Comparison of ENCODE assay signal across 26 cellular contexts in genomic region chr15:39889601-39890000, GRCh38. TPM values are rescaled to one million over a fixed set of nuclear protein-coding genes. Genes with fewer than 3 reads are reported as not detected.
DNase-seq lines count a peak whose midpoint lies in the region; ATAC-seq, FAIRE-seq and TF ChIP-seq lines count a peak whose summit lies in the region.
"Had no signal": no experiment of that assay in that cellular context is flagged by ENCODE, and none has a peak within 500 bp of the region (broad histone marks: within the 10 kb centered on the region; RNA-seq: fewer than 3 reads in every experiment).

No MANE protein-coding gene starts in this region.

- DNase-seq in DMS53 (lab: John Stamatoyannopoulos, UW): peak; percentile 55
- no peak for DNase-seq in H9
- DNase-seq in PC-3: peak; percentile 29
- no peak for DNase-seq in NCI-H526 treated with DMSO at 0.1 percent for 48 hours (lab: John Stamatoyannopoulos, UW)
- DNase-seq in RCC 7860 (ENCODE audit: low spot score): no peak
- no peak for DNase-seq in NCI-H2171 (lab: John Stamatoyannopoulos, UW)
- no peak for DNase-seq in NCI-H146 (lab: John Stamatoyannopoulos, UW)
- DNase-seq: ACHN; BE2C; Calu3; CD8-positive, alpha-beta memory T cell; GDM1; HCEC 1CT; Kasumi-1; MG63; NCI-H1105 treated with DMSO at 0.1 percent for 48 hours; NCI-H2029 treated with DMSO at 0.1 percent for 48 hours; NCI-H2227 treated with DMSO at 0.1 percent for 48 hours; NCI-H69; SHP77 treated with DMSO at 0.1 percent for 48 hours; T-helper 1 cell had no signal

- peak overlapping the region; percentile 64 for H2BK120ac ChIP-seq in H9 (ENCODE audit: low read depth, low read length, poor library complexity, severe bottlenecking)

- H3K14ac ChIP-seq in H9 (ENCODE audit: insufficient read depth, low read length): no peak overlapping the region

- peaks cover 70 to 74% of the 10 kb centered on the region in 2 experiments for H3K4me1 Mint-ChIP-seq in H9
- H3K4me1 Mint-ChIP-seq: CD8-positive, alpha-beta memory T cell had no signal

- no peaks in the 10 kb centered on the region for H3K27me3 Mint-ChIP-seq in H9 (ENCODE audit: low read depth)

- H4K20me1 ChIP-seq in H9 (ENCODE audit: control insufficient read depth, insufficient read depth, insufficient read length) (no peaks in the 10 kb centered on the region), PC-3 (ENCODE audit: low read length) (no peaks in the 10 kb centered on the region)

- peaks cover 11 to 17% (median 14%) of the 10 kb centered on the region in 3 experiments for H3K36me3 Mint-ChIP-seq in H9 (ENCODE audit: insufficient read depth in 1 of 3, low read depth in 3 of 3)
- H3K36me3 Mint-ChIP-seq: CD14-positive monocyte; CD8-positive, alpha-beta memory T cell had no signal

- H2BK12ac ChIP-seq in H9 (ENCODE audit: insufficient read length, low read depth, low read length): peak overlapping the region; percentile 57

- 0 out of 5 replicates have a peak, but pooled peaks cover 2 to 3% of the 10 kb centered on the region in 2 experiments for H3K9me3 Mint-ChIP-seq in H9
- H3K9me3 Mint-ChIP-seq: CD8-positive, alpha-beta memory T cell had no signal

- H4K8ac ChIP-seq in H9 (replicated peaks; ENCODE audit: insufficient read length, low read depth, low read length): no peak overlapping the region

- no CpG with 5 or more reads among the region's 3 CpGs for WGBS in H9 (ENCODE audit: extremely low coverage, insufficient read length, low lambda C conversion rate)

- POLR2A ChIA-PET in PC-3 (lab: Charles Lee; ENCODE audit: unreplicated experiment): no interaction called here

- H3K79me1 ChIP-seq in H9 (ENCODE audit: insufficient read depth, low read depth, low read length, poor library complexity, severe bottlenecking): no peaks in the 10 kb centered on the region

- H3K9me3 ChIP-seq in H9 (ENCODE audit: control insufficient read depth, low read depth, low read length) (no peaks in the 10 kb centered on the region), PC-3 (ENCODE audit: low read length) (no peaks in the 10 kb centered on the region), iPS-18a (ENCODE audit: control insufficient read depth, low read depth, low read length) (no peaks in the 10 kb centered on the region)
- H3K9me3 ChIP-seq: BE2C, MG63 had no signal

- no peak overlapping the region; the same call in 1 of the 2 replicates for H3K4ac ChIP-seq in H9 (ENCODE audit: low read depth, low read length)

- H4K91ac ChIP-seq in H9 (ENCODE audit: insufficient read length, low read depth, low read length): no peak overlapping the region

- intact Hi-C loops in PC-3 (cut with micrococcal nuclease): no loop called here

- no TSS peak for BruUV-seq in PC-3 (replicated peaks; lab: Mats Ljungman, UMichigan)

- H3K4me2 ChIP-seq in H9 (ENCODE audit: insufficient read depth, insufficient read length, low read length) (no peak overlapping the region), PC-3 (ENCODE audit: low read length) (no peak overlapping the region)

- H3T11ph ChIP-seq in H9 (ENCODE audit: low read length): no peak overlapping the region

- no peak overlapping the region for H4K5ac ChIP-seq in H9 (ENCODE audit: insufficient read length, low read depth, low read length)

- H3K4me3 Mint-ChIP-seq in H9: no peak overlapping the region; a peak in 1 of 5 replicates
- H3K4me3 Mint-ChIP-seq: CD14-positive monocyte; CD8-positive, alpha-beta memory T cell had no signal

- no peak overlapping the region for H3K18ac ChIP-seq in H9 (ENCODE audit: insufficient read length, low read depth, low read length)

- H3K27ac ChIP-seq in H9 (ENCODE audit: insufficient read length, low read depth, low read length) (peak overlapping the region; percentile 95), PC-3 (ENCODE audit: low read length) (no peak overlapping the region), iPS-18a (ENCODE audit: low read length) (peak overlapping the region; percentile 15)

- H3K23me2 ChIP-seq in H9 (ENCODE audit: insufficient read length, low read depth, low read length, poor library complexity, severe bottlenecking): no peaks in the 10 kb centered on the region

- H3K9ac ChIP-seq in H9 (ENCODE audit: extremely low read depth, insufficient read length, low read length) (no peak overlapping the region), PC-3 (ENCODE audit: low read length) (no peak overlapping the region), iPS-18a (ENCODE audit: low read length) (no peak overlapping the region)

- no peak overlapping the region for H2AFZ ChIP-seq in H9 (ENCODE audit: low read length)
- no peak overlapping the region for H2AFZ ChIP-seq in PC-3 (ENCODE audit: low read length)

- peaks cover 11% of the 10 kb centered on the region; the same call in 1 of the 2 replicates for H3K79me2 ChIP-seq in H9 (ENCODE audit: insufficient read depth, low read length)
- no peaks in the 10 kb centered on the region for H3K79me2 ChIP-seq in PC-3 (ENCODE audit: low read length)

- no peaks in the 10 kb centered on the region for H3F3A ChIP-seq in PC-3 (ENCODE audit: low read length, unreplicated experiment)

- ATAC-seq in PC-3: peak; percentile 37
- ATAC-seq: GM12878, K562, Panc1 had no signal

- peaks cover 31% of the 10 kb centered on the region for H3K4me1 ChIP-seq in H9 (ENCODE audit: insufficient read depth, low read length)
- peaks cover 22% of the 10 kb centered on the region for H3K4me1 ChIP-seq in PC-3 (ENCODE audit: insufficient read depth, low read length)
- H3K4me1 ChIP-seq in iPS-18a (ENCODE audit: control insufficient read depth, low read depth, low read length): peaks cover 57% of the 10 kb centered on the region

- no peak overlapping the region for H2AK5ac ChIP-seq in H9 (ENCODE audit: insufficient read length, low read length)

- no peak for FAIRE-seq in RCC 7860 (lab: Jason Lieb, UNC)
- FAIRE-seq: GM12878, K562 had no signal

- no peak overlapping the region for H2BK20ac ChIP-seq in H9 (ENCODE audit: low read depth, low read length, poor library complexity, severe bottlenecking)

- H3K23ac ChIP-seq in H9 (ENCODE audit: insufficient read length, low read depth, low read length): no peak overlapping the region

- CTCF ChIA-PET in PC-3 (lab: Charles Lee): interaction anchor here (0.6 kb wide), 1 partner anchor 28 kb away, joined by 5 read pairs; no protein-coding TSS in a partner anchor

- H3K36me3 ChIP-seq in PC-3 (ENCODE audit: low read depth, low read length) (no peaks in the 10 kb centered on the region), iPS-18a (ENCODE audit: control insufficient read depth, low read depth, low read length) (no peaks in the 10 kb centered on the region)
- H3K36me3 ChIP-seq: BE2C, MG63 had no signal

- H2BK5ac ChIP-seq in H9 (ENCODE audit: insufficient read length, low read length): peak overlapping the region; percentile 86

- no peak for TF ChIP-seq CTCF in H9 (conservative IDR thresholded peaks at IDR 0.05)
- no peak for TF ChIP-seq CTCF in PC-3 (conservative IDR thresholded peaks at IDR 0.05; ENCODE audit: low read depth, low read length)

- H3K4me3 ChIP-seq in PC-3 (ENCODE audit: low read length): no peak overlapping the region
- H3K4me3 ChIP-seq in iPS-18a (ENCODE audit: low read length): no peak overlapping the region
- H3K4me3 ChIP-seq: GM12878, K562, MG63 had no signal

- H3K27me3 ChIP-seq in H9 (ENCODE audit: insufficient read depth, low read length) (no peaks in the 10 kb centered on the region), PC-3 (ENCODE audit: low read length) (no peaks in the 10 kb centered on the region), iPS-18a (ENCODE audit: control insufficient read depth, insufficient read depth, low read length) (no peaks in the 10 kb centered on the region)
- H3K27me3 ChIP-seq: BE2C, MG63 had no signal

- H2BK15ac ChIP-seq in H9 (ENCODE audit: low read depth, low read length): no peak overlapping the region

- H3K9me2 ChIP-seq in PC-3 (replicated peaks; ENCODE audit: low read length): no peaks in the 10 kb centered on the region

- peak overlapping the region; percentile 60 to 100 (median 77); a peak in 6 of 7 replicates for H3K27ac Mint-ChIP-seq in H9
- H3K27ac Mint-ChIP-seq: CD14-positive monocyte; CD8-positive, alpha-beta memory T cell had no signal

- H3K56ac ChIP-seq in H9 (ENCODE audit: insufficient read length, low read depth, low read length): no peak overlapping the region

RNA-seq across cellular contexts. Expression of gene GPR176, which starts 30.5 kb away (rescaled TPM):
- total RNA-seq in H9 (2021) (132 TPM in 2 replicates), PC-3 (2014; rRNA removed) (27.8 and 29.0 TPM in 2 replicates)

RNA-seq across cellular contexts. Expression of gene EIF2AK4, which starts 44.3 kb away (rescaled TPM):
- 92.5 and 94.7 TPM in 2 replicates for total RNA-seq in H9 (2021)
- total RNA-seq in PC-3 (2014; rRNA removed): 76.4 and 76.6 TPM in 2 replicates

Comparison
In these comparisons a context has a peak if more than half of its experiments do, and no peak if none do; other contexts are left out.
1. DNase-seq: peak in DMS53 (single experiment) and PC-3 (single experiment); none in H9 (single experiment), NCI-H526 treated with DMSO at 0.1 percent for 48 hours (single experiment), RCC 7860 (single experiment), NCI-H2171 (single experiment) and NCI-H146 (single experiment).